Comparison of ENCODE assay signal across 28 cellular contexts in the genomic region with DNA sequence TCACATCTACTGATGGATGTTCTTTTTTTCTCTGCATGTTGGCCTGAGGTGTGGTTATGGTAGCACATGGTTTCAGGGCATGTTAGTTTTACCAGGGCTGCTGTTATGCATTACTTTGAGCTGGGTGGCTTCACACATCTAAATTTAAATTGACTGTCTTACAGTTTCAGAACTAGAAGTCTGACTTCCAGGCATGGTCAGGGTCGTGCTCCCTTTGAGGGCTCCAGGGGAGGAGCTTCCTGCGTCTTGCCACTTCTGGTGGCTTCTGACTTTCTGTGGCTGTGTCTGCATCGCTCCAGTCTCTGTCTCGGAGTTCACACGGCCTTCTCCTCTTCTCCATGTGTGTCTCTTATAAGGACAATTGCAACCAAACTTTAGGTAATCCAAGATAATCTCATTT.
"Had no signal": no experiment of that assay in that cellular context is flagged by ENCODE, and none has a peak within 500 bp of the region (broad histone marks: within the 10 kb centered on the region; RNA-seq: fewer than 3 reads in every experiment).

No MANE protein-coding gene starts in this region.

- H3K27me3 ChIP-seq: ascending aorta, cardiac muscle cell, colonic mucosa had no signal

- H3K36me3 ChIP-seq: ascending aorta, cardiac muscle cell, colonic mucosa had no signal

- H3K4me3 ChIP-seq: ascending aorta, cardiac muscle cell, colonic mucosa had no signal

- DNase-seq: activated B cell treated with CpG ODN at 0.5 μM for 24 hours; activated CD4-positive, alpha-beta memory T cell treated with anti-CD3 and anti-CD28 coated beads for 36 hours; activated CD4-positive, alpha-beta T cell treated with anti-CD3 and anti-CD28 coated beads for 4 hours; activated CD4-positive, alpha-beta T cell treated with anti-CD3 and anti-CD28 coated beads, Interleukin-2, amount 10 ng/mL, durations not matched to agents 24 days and 14 days; activated CD4-positive, alpha-beta T cell treated with anti-CD3 and anti-CD28 coated beads, Interleukin-2, amount 50 U/mL, for 1 hour; activated CD4-positive, alpha-beta T cell treated with anti-CD3 and anti-CD28 coated beads, Interleukin-2, amount 50 U/mL, for 4 hours; activated CD4-positive, CD25-positive, alpha-beta regulatory T cell treated with anti-CD3 and anti-CD28 coated beads, Interleukin-2, amount 50 U/mL, for 72 hours; activated CD8-positive, alpha-beta memory T cell treated with anti-CD3 and anti-CD28 coated beads, Interleukin-2, amount 50 U/mL, for 4 hours; activated CD8-positive, alpha-beta T cell treated with anti-CD3 and anti-CD28 coated beads for 36 hours; activated effector memory CD4-positive, alpha-beta T cell treated with Interleukin-2 at 50 U/mL for 16 hours; activated gamma-delta T cell; activated naive CD4-positive, alpha-beta T cell treated with anti-CD3 and anti-CD28 coated beads, Interleukin-2, amount 10 ng/mL, durations not matched to agents 7 days and 5 days; activated naive CD4-positive, alpha-beta T cell treated with Interleukin-2 at 50 U/mL for 16 hours; activated naive CD8-positive, alpha-beta T cell treated with anti-CD3 and anti-CD28 coated beads, Interleukin-2, amount 10 ng/mL, durations not matched to agents 7 days and 5 days; activated naive CD8-positive, alpha-beta T cell treated with anti-CD3 and anti-CD28 coated beads, Interleukin-2, amount 50 U/mL, for 24 hours; activated T-cell treated with anti-CD3 and anti-CD28 coated beads for 4 hours; activated T-cell treated with anti-CD3 and anti-CD28 coated beads, Interleukin-2, amount 50 U/mL, for 1 hour; activated T-cell treated with anti-CD3 and anti-CD28 coated beads, Interleukin-2, amount 50 U/mL, for 48 hours; amygdala; anterior cingulate cortex; caudate nucleus; cerebellar nuclear complex; colonic mucosa; T-helper 2 cell; T-helper 9 cell had no signal

- H3K9me3 ChIP-seq: ascending aorta, colonic mucosa had no signal

- H3K4me1 ChIP-seq: ascending aorta, colonic mucosa had no signal

- H3K27ac ChIP-seq: ascending aorta, cardiac muscle cell, colonic mucosa, VCaP had no signal

- ATAC-seq: activated CD8-positive, alpha-beta T cell treated with anti-CD3 and anti-CD28 coated beads for 36 hours; activated naive CD8-positive, alpha-beta T cell treated with anti-CD3 and anti-CD28 coated beads, Interleukin-2, amount 50 U/mL, for 24 hours had no signal
